In the genomic region with DNA sequence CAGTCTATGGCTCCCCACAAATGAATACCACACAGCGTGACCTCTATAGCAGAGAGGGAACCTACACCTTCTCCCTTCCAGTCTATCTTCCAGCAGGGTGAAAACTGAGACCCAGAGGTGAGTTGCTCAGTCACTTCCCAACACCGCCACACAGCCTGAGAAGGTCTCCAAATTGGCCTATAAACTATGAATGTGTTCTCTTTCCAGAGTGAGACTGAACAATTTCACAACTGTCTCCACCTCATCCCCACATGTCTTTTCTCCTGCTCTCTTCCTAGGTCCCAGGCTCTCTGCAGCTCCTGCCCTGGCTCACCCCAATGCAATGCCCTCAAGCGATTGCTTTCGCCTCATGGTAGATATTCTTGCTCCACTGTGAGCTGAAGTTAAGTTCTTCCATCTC, we compare ENCODE assay signal across 1 cellular context.
TF ChIP-seq lines count a peak whose summit lies in the region.

No MANE protein-coding gene starts in this region.

TF ChIP-seq in GM23338, 12 proteins besides CTCF, POLR2A, EP300 and RAD21 (continued from another document):
- TF ChIP-seq, protein P1, sequence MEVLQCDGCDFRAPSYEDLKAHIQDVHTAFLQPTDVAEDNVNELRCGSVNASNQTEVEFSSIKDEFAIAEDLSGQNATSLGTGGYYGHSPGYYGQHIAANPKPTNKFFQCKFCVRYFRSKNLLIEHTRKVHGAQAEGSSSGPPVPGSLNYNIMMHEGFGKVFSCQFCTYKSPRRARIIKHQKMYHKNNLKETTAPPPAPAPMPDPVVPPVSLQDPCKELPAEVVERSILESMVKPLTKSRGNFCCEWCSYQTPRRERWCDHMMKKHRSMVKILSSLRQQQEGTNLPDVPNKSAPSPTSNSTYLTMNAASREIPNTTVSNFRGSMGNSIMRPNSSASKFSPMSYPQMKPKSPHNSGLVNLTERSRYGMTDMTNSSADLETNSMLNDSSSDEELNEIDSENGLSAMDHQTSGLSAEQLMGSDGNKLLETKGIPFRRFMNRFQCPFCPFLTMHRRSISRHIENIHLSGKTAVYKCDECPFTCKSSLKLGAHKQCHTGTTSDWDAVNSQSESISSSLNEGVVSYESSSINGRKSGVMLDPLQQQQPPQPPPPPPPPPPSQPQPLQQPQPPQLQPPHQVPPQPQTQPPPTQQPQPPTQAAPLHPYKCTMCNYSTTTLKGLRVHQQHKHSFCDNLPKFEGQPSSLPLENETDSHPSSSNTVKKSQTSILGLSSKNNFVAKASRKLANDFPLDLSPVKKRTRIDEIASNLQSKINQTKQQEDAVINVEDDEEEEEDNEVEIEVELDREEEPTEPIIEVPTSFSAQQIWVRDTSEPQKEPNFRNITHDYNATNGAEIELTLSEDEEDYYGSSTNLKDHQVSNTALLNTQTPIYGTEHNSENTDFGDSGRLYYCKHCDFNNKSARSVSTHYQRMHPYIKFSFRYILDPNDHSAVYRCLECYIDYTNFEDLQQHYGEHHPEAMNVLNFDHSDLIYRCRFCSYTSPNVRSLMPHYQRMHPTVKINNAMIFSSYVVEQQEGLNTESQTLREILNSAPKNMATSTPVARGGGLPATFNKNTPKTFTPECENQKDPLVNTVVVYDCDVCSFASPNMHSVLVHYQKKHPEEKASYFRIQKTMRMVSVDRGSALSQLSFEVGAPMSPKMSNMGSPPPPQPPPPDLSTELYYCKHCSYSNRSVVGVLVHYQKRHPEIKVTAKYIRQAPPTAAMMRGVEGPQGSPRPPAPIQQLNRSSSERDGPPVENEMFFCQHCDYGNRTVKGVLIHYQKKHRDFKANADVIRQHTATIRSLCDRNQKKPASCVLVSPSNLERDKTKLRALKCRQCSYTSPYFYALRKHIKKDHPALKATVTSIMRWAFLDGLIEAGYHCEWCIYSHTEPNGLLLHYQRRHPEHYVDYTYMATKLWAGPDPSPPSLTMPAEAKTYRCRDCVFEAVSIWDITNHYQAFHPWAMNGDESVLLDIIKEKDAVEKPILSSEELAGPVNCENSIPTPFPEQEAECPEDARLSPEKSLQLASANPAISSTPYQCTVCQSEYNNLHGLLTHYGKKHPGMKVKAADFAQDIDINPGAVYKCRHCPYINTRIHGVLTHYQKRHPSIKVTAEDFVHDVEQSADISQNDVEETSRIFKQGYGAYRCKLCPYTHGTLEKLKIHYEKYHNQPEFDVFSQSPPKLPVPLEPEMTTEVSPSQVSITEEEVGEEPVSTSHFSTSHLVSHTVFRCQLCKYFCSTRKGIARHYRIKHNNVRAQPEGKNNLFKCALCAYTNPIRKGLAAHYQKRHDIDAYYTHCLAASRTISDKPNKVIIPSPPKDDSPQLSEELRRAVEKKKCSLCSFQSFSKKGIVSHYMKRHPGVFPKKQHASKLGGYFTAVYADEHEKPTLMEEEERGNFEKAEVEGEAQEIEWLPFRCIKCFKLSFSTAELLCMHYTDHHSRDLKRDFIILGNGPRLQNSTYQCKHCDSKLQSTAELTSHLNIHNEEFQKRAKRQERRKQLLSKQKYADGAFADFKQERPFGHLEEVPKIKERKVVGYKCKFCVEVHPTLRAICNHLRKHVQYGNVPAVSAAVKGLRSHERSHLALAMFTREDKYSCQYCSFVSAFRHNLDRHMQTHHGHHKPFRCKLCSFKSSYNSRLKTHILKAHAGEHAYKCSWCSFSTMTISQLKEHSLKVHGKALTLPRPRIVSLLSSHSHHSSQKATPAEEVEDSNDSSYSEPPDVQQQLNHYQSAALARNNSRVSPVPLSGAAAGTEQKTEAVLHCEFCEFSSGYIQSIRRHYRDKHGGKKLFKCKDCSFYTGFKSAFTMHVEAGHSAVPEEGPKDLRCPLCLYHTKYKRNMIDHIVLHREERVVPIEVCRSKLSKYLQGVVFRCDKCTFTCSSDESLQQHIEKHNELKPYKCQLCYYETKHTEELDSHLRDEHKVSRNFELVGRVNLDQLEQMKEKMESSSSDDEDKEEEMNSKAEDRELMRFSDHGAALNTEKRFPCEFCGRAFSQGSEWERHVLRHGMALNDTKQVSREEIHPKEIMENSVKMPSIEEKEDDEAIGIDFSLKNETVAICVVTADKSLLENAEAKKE (CRISPR knock-in tag; IDR thresholded peaks at IDR 0.05): no peak
- TF ChIP-seq JUNB (IDR thresholded peaks at IDR 0.05; ENCODE audit: unreplicated experiment) (no peak), ZNF331 (CRISPR knock-in tag; IDR thresholded peaks at IDR 0.05; ENCODE audit: low read depth) (no peak)
